ENCODE assay signal across 16 cellular contexts in the genomic region with DNA sequence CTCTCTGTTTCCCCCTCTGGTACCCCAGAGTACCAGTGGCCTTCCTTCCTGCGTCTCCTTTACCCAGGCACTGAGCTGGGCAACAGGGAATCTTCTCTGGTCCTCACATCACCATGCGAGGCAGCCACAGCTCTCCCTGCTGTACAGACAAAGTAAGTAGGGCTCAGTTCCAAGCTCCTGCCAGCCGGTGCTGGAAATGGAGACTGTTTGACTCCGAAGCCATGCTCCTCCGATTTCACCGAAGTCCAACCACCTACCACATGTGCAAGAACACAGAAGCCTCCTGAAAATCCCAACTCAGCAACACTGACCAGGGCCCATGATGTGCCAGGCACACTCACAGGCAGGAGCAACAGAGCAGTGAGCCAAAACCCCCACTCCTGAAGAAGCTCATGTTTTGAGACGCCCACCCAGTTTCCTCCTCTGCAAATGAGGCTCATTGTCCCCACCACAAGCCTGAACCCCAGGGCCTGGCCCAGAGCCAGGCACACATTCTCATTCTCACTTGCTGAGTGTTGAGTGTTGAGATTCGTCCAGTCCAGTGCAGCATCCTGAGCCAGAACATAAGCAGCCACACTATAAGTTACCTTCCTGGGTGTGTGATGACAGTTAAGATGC.
DNase-seq lines count a peak whose midpoint lies in the region; ATAC-seq and TF ChIP-seq lines count a peak whose summit lies in the region.
"Had no signal": no experiment of that assay in that cellular context is flagged by ENCODE, and none has a peak within 500 bp of the region (broad histone marks: within the 10 kb centered on the region; RNA-seq: fewer than 3 reads in every experiment).

No MANE protein-coding gene starts in this region.

- no peak overlapping the region for H2BK5ac ChIP-seq in neuronal stem cell (ENCODE audit: low read length)

- DNase-seq in Daoy (ENCODE audit: low read depth) (peak; percentile 37), NCI-H1694 (lab: John Stamatoyannopoulos, UW) (peak; percentile 53), cerebellar cortex (ENCODE audit: low spot score) (peak; percentile 19), neuronal stem cell (ENCODE audit: low spot score) (no peak), NCI-H524 treated with DMSO at 0.1 percent for 48 hours (lab: John Stamatoyannopoulos, UW) (no peak), BE2C (no peak)
- DNase-seq: KG1, NCI-H1105 treated with DMSO at 0.1 percent for 48 hours, NCI-H187, NCI-H345, NCI-H69, Peyer's patch had no signal

- H3K4ac ChIP-seq in neuronal stem cell (ENCODE audit: low read length) = no peak overlapping the region

- H3K79me1 ChIP-seq in neuronal stem cell (ENCODE audit: low read depth, low read length) = no peaks in the 10 kb centered on the region

- no peak overlapping the region for H3K27ac ChIP-seq in neuronal stem cell (replicated peaks; ENCODE audit: low read length)
- H3K27ac ChIP-seq: C4-2B, Peyer's patch had no signal

- no peak overlapping the region for H2BK15ac ChIP-seq in neuronal stem cell (ENCODE audit: low read length)

- H4K91ac ChIP-seq in neuronal stem cell (ENCODE audit: low read depth, low read length, poor library complexity) = no peak overlapping the region

- H2BK120ac ChIP-seq in neuronal stem cell (ENCODE audit: low read depth, low read length) = no peak overlapping the region

- no peak overlapping the region for H3K4me2 ChIP-seq in neuronal stem cell (ENCODE audit: insufficient read depth, low read length, poor library complexity, severe bottlenecking)

- H2BK12ac ChIP-seq in neuronal stem cell (ENCODE audit: low read length) = no peak overlapping the region

- H3K18ac ChIP-seq in neuronal stem cell (ENCODE audit: low read length) = peak overlapping the region; percentile 28

- peaks cover 0 to 16% of the 10 kb centered on the region in 2 donors for H3K4me1 ChIP-seq in neuronal stem cell (ENCODE audit: control insufficient read depth in 2 of 2, insufficient read depth in 1 of 2, low read depth in 1 of 2, low read length in 2 of 2)
- peaks cover 3% of the 10 kb centered on the region; the same call in 1 of the 2 replicates for H3K4me1 ChIP-seq in BE2C
- H3K4me1 ChIP-seq: Peyer's patch had no signal

- no peaks in the 10 kb centered on the region for H3K36me3 ChIP-seq in neuronal stem cell (replicated peaks in 1 of 2; ENCODE audit: control insufficient read depth in 2 of 2, insufficient read depth in 2 of 2, low read length in 2 of 2)
- H3K36me3 ChIP-seq in BE2C = no peaks in the 10 kb centered on the region
- H3K36me3 ChIP-seq: Peyer's patch had no signal

- no CpG with 5 or more reads among the region's 8 CpGs for WGBS in neuronal stem cell (ENCODE audit: extremely low coverage in 2 of 2, insufficient read length in 2 of 2, insufficient replicate concordance in 1 of 2), 2 donors

- H3K4me3 ChIP-seq in neuronal stem cell (ENCODE audit: low read length in 2 of 2) (no peak overlapping the region), BE2C (ENCODE audit: low read depth, low read length) (no peak overlapping the region)
- H3K4me3 ChIP-seq: GM12878, Peyer's patch had no signal

- no peak overlapping the region for H3K9ac ChIP-seq in neuronal stem cell (ENCODE audit: low read depth, low read length, poor library complexity)

- no peak overlapping the region for H2AFZ ChIP-seq in neuronal stem cell (ENCODE audit: low read length)

- H3K23ac ChIP-seq in neuronal stem cell (ENCODE audit: low read depth, low read length, poor library complexity) = no peak overlapping the region

- TF ChIP-seq CTCF in BE2C (IDR thresholded peaks at IDR 0.05; ENCODE audit: low read depth, low read length) = no peak

- no peak overlapping the region for H2AK5ac ChIP-seq in neuronal stem cell (ENCODE audit: low read depth, low read length)

- no peak for ATAC-seq in GM18858 (IDR thresholded peaks at IDR 0.05; ENCODE audit: unreplicated experiment)
- ATAC-seq: GM12878, HepG2 had no signal

- H3K14ac ChIP-seq in neuronal stem cell (ENCODE audit: low read length) = no peak overlapping the region

- H3K9me3 ChIP-seq in neuronal stem cell (replicated peaks in 1 of 2; ENCODE audit: control insufficient read depth in 2 of 2, insufficient read depth in 1 of 2, low read depth in 1 of 2, low read length in 2 of 2) (peaks cover 0 to 4% of the 10 kb centered on the region in 2 donors), BE2C (peaks cover 6% of the 10 kb centered on the region; the same call in 1 of the 2 replicates)

- H4K8ac ChIP-seq in neuronal stem cell (ENCODE audit: low read depth, low read length) = no peak overlapping the region

- peaks cover 0 to 3% (median 2%) of the 10 kb centered on the region in 3 experiments for H3K27me3 ChIP-seq in neuronal stem cell (ENCODE audit: control insufficient read depth in 3 of 3, insufficient read depth in 3 of 3, low read depth in 1 of 3, low read length in 3 of 3)
- no peaks in the 10 kb centered on the region for H3K27me3 ChIP-seq in BE2C
- H3K27me3 ChIP-seq: Peyer's patch had no signal

Comparison
In these comparisons a context has a peak if more than half of its experiments do, and no peak if none do; other contexts are left out.
1. DNase-seq: peak in Daoy (single experiment), NCI-H1694 (single experiment) and cerebellar cortex (single experiment); none in neuronal stem cell (single experiment), NCI-H524 treated with DMSO at 0.1 percent for 48 hours (single experiment) and BE2C (single experiment).